ENCODE assay signal across 13 cellular contexts in genomic region chr14:92553456-92553855, GRCh38. TPM values are rescaled to one million over a fixed set of nuclear protein-coding genes. Genes with fewer than 3 reads are reported as not detected.
DNase-seq lines count a peak whose midpoint lies in the region; ATAC-seq, FAIRE-seq and TF ChIP-seq lines count a peak whose summit lies in the region.
"Had no signal": no experiment of that assay in that cellular context is flagged by ENCODE, and none has a peak within 500 bp of the region (broad histone marks: within the 10 kb centered on the region; RNA-seq: fewer than 3 reads in every experiment).

No MANE protein-coding gene starts in this region.

- H3K79me2 ChIP-seq in HCT116 (ENCODE audit: insufficient read depth, low read length), result peaks cover 6% of the 10 kb centered on the region; the same call in 1 of the 2 replicates
- no peaks in the 10 kb centered on the region for H3K79me2 ChIP-seq in astrocyte (ENCODE audit: insufficient read depth, low read length)

- TF ChIP-seq POLR2A in HCT116 (IDR thresholded peaks at IDR 0.05; ENCODE audit: borderline replicate concordance, extremely low read depth, insufficient read depth, insufficient read length), result no peak

- FAIRE-seq in astrocyte (lab: Jason Lieb, UNC), result no peak

- TF ChIP-seq CTCF in AG04450 (IDR thresholded peaks at IDR 0.05; ENCODE audit: low read depth, low read length) (peak; percentile 18; the same call in 1 of the 2 replicates), HCT116 (IDR thresholded peaks at IDR 0.05 in 2 of 3, conservative IDR thresholded peaks at IDR 0.05 in 1 of 3; ENCODE audit: borderline replicate concordance in 1 of 3, insufficient read depth in 1 of 3, low read depth in 2 of 3, low read length in 2 of 3) (0 out of 6 replicates have a peak, but pooled peaks of 2 of the 3 experiments have one; percentile 17 to 22), astrocyte (IDR thresholded peaks at IDR 0.05; ENCODE audit: insufficient read depth, low read depth, low read length) (no peak)

- H3K27ac ChIP-seq in AG04450 (ENCODE audit: low read depth, low read length) (no peak overlapping the region), HCT116 (ENCODE audit: low read depth, low read length) (no peak overlapping the region), astrocyte (ENCODE audit: low read depth, low read length) (peak overlapping the region; percentile 38)

- H3K27me3 ChIP-seq in AG04450 (ENCODE audit: control insufficient read depth, insufficient read depth, low read length) (no peaks in the 10 kb centered on the region), HCT116 (ENCODE audit: insufficient read depth, low read length) (no peaks in the 10 kb centered on the region), astrocyte (ENCODE audit: insufficient read depth, low read length) (no peaks in the 10 kb centered on the region)

- H3K36me3 ChIP-seq in HCT116 (ENCODE audit: control insufficient read depth in 1 of 2, insufficient read depth in 2 of 2, low read length in 2 of 2) (peaks cover 0 to 3% of the 10 kb centered on the region in 2 experiments; a peak in 2 of 4 replicates), astrocyte (ENCODE audit: insufficient read depth, low read length) (no peaks in the 10 kb centered on the region)

- H3K4me2 ChIP-seq in HCT116 (ENCODE audit: low read length) (no peak overlapping the region), astrocyte (ENCODE audit: low read length) (peak overlapping the region; percentile 45)

- no peak overlapping the region for H2AFZ ChIP-seq in HCT116 (ENCODE audit: low read depth, low read length, poor library complexity, severe bottlenecking)
- H2AFZ ChIP-seq in astrocyte (ENCODE audit: low read depth, low read length), result peak overlapping the region; percentile 2

- H3K4me1 Mint-ChIP-seq in astrocyte (ENCODE audit: low read depth, unreplicated experiment), result peaks cover 29% of the 10 kb centered on the region

- peak; percentile 27; the same call in 1 of the 2 replicates for TF ChIP-seq RAD21 in HCT116 (IDR thresholded peaks at IDR 0.05; ENCODE audit: low read depth)

- POLR2A ChIA-PET in AG04450 (lab: Yijun Ruan, JAX), result no interaction called here
- POLR2A ChIA-PET in HCT116 (lab: Charles Lee), result no interaction called here

- CTCF ChIA-PET in AG04450 (lab: Charles Lee) (interaction anchor here (0.8 kb wide), 1 partner anchor 9 kb away, joined by 3 read pairs; no protein-coding TSS in a partner anchor), HCT116 (lab: Charles Lee) (no interaction called here)

- H3K9me3 ChIP-seq in AG04450 (ENCODE audit: control insufficient read depth, insufficient read depth, low read length) (no peaks in the 10 kb centered on the region; the same call in 1 of the 2 replicates), HCT116 (ENCODE audit: control insufficient read depth in 1 of 2, insufficient read depth in 1 of 2, low read depth in 1 of 2, low read length in 2 of 2) (no peaks in the 10 kb centered on the region), astrocyte (ENCODE audit: insufficient read depth, low read depth, low read length) (no peaks in the 10 kb centered on the region)

- no peaks in the 10 kb centered on the region for H3K27me3 Mint-ChIP-seq in astrocyte (ENCODE audit: low read depth, unreplicated experiment)

- BruUV-seq in HCT116 (replicated peaks; lab: Mats Ljungman, UMichigan), result no TSS peak

- H3K4me1 ChIP-seq in HCT116 (ENCODE audit: control insufficient read depth in 1 of 2, insufficient read depth in 2 of 2, low read length in 2 of 2) (peaks cover 0 to 10% of the 10 kb centered on the region in 2 experiments; a peak in 1 of 4 replicates), astrocyte (ENCODE audit: insufficient read depth, low read length) (peaks cover 20% of the 10 kb centered on the region)

- peak overlapping the region; percentile 90 for H3K27ac Mint-ChIP-seq in astrocyte (ENCODE audit: unreplicated experiment)

- H3K4me3 ChIP-seq in AG04450 (ENCODE audit: low read depth, low read length) (no peak overlapping the region), HCT116 (replicated peaks in 1 of 2; ENCODE audit: low read depth in 1 of 2, low read length in 2 of 2) (no peak overlapping the region), astrocyte (ENCODE audit: insufficient read depth, low read depth, low read length) (no peak overlapping the region)

- H3K9me3 Mint-ChIP-seq in astrocyte (ENCODE audit: unreplicated experiment), result no peaks in the 10 kb centered on the region
- H3K9me3 Mint-ChIP-seq: CD8-positive, alpha-beta T cell had no signal

- intact Hi-C loops in HCT116 (cut with micrococcal nuclease), result no loop called here

- H4K20me1 ChIP-seq in HCT116 (ENCODE audit: insufficient read depth) (no peaks in the 10 kb centered on the region; the same call in 1 of the 2 replicates), astrocyte (ENCODE audit: insufficient read depth, low read length) (peaks cover 11% of the 10 kb centered on the region)

- peaks cover 2% of the 10 kb centered on the region for H3K36me3 Mint-ChIP-seq in astrocyte (ENCODE audit: low read depth, unreplicated experiment)

- no peak for DNase-seq in AG04450 (ENCODE audit: low read depth, low spot score)
- no peak for DNase-seq in HCT116 (ENCODE audit: low read depth, low spot score)
- DNase-seq in astrocyte (ENCODE audit: low read depth), result peak; percentile 70
- DNase-seq in kidney tubule cell (ENCODE audit: low spot score), result peak; percentile 73
- DNase-seq in NOMO-1 treated with dmso at 0.1 percent for 144 hours (lab: John Stamatoyannopoulos, UW; ENCODE audit: unreplicated experiment), result no peak
- DNase-seq: activated CD4-positive, CD25-positive, alpha-beta regulatory T cell treated with anti-CD3 and anti-CD28 coated beads, Interleukin-2, amount 50 U/mL, for 72 hours; activated gamma-delta T cell; CD8-positive, alpha-beta T cell; GOT3; kidney glomerular epithelial cell had no signal

- RAD21 ChIA-PET in HCT116 (lab: Charles Lee; ENCODE audit: low non-redundant PET in 1 of 2, low total read pairs in 2 of 2, uncharacterized antibody in 2 of 2, unreplicated experiment in 2 of 2), result no interaction called here

- H3K4me3 Mint-ChIP-seq in astrocyte (ENCODE audit: unreplicated experiment), result no peak overlapping the region
- H3K4me3 Mint-ChIP-seq: CD8-positive, alpha-beta T cell had no signal

- H3K9ac ChIP-seq in HCT116 (ENCODE audit: low read length) (no peak overlapping the region), astrocyte (ENCODE audit: low read length) (peak overlapping the region; percentile 38)

- ATAC-seq in HCT116 (peak; percentile 70), HG02678 (IDR thresholded peaks at IDR 0.05; ENCODE audit: unreplicated experiment) (no peak), HG03571 (IDR thresholded peaks at IDR 0.05; ENCODE audit: unreplicated experiment) (no peak), HG02884 (IDR thresholded peaks at IDR 0.05; ENCODE audit: unreplicated experiment) (no peak)
- ATAC-seq: CD8-positive, alpha-beta T cell had no signal

- H3K9me2 ChIP-seq in HCT116 (ENCODE audit: insufficient read depth), result no peaks in the 10 kb centered on the region

TF ChIP-seq in HCT116, 20 proteins besides CTCF, POLR2A, EP300 and RAD21:
- TF ChIP-seq YY1 (IDR thresholded peaks at IDR 0.05; ENCODE audit: extremely low read depth, insufficient replicate concordance, low read depth, low read length), result no peak
TF ChIP-seq in HCT116: peak in this region for 0.

RNA-seq across cellular contexts. Expression of gene RIN3, which starts 39.9 kb away (rescaled TPM):
- 3.7 and 5.6 TPM in 2 replicates for polyA plus RNA-seq in AG04450 (2011; rRNA removed)
- 8.5 and 9.0 TPM in 2 replicates for polyA minus RNA-seq in AG04450 (2011; rRNA and poly(A)+ RNA removed)
- total RNA-seq in HCT116 (2021; ENCODE audit: unreplicated experiment) (22.2 TPM), astrocyte (24.7 and 28.0 TPM in 2 replicates)
- polyA plus RNA-seq in HCT116 (2012), result 20.3 and 22.3 TPM in 2 replicates

Comparison
In these comparisons a context has a peak if more than half of its experiments do, and no peak if none do; other contexts are left out.
1. DNase-seq: peak in astrocyte (single experiment) and kidney tubule cell (single experiment); none in AG04450 (single experiment), HCT116 (single experiment) and NOMO-1 treated with dmso at 0.1 percent for 144 hours (single experiment).